ENCODE assay signal across 23 cellular contexts in the genomic region with DNA sequence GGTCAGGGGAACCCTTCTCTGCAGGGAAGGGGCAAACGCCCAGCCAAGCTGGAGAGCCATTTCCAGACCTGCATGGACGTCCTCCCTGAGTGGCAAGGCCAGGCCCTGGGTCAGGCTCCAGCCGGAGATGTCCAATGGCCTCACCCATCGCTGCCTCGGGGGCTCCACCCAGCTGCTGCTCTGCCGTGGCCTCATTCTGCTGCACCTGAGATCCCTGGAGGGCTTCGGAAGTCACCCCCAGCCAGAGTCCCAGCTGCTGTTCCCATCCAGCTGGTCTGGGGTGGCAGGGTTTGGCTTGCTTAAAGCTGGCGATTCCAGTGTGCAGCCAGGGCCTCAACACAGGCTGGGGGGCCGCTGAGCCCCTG.
DNase-seq lines count a peak whose midpoint lies in the region; ATAC-seq and TF ChIP-seq lines count a peak whose summit lies in the region.
"Had no signal": no experiment of that assay in that cellular context is flagged by ENCODE, and none has a peak within 500 bp of the region (broad histone marks: within the 10 kb centered on the region; RNA-seq: fewer than 3 reads in every experiment).

No MANE protein-coding gene starts in this region.

- H3K4me1 ChIP-seq in heart left ventricle = peaks cover 0 to 10% (median 0%) of the 10 kb centered on the region in 12 donors
- H3K4me1 ChIP-seq in ovary (ENCODE audit: insufficient read depth) = no peaks in the 10 kb centered on the region

- DNase-seq in NCI-H345 (lab: John Stamatoyannopoulos, UW) (peak; percentile 44), NCI-H345 treated with DMSO at 0.1 percent for 48 hours (lab: John Stamatoyannopoulos, UW; ENCODE audit: unreplicated experiment) (no peak), NCI-H69 (lab: John Stamatoyannopoulos, UW) (peak; percentile 82), heart left ventricle (peak in 3 of 5 donors; percentile 13 to 56 (median 16)), ovary (peak in 3 of 5 donors; percentile 9 to 28 (median 17)), HFFc6 (no peak), NCI-H2196 (lab: John Stamatoyannopoulos, UW; ENCODE audit: unreplicated experiment) (no peak)
- no peak for DNase-seq in activated T-cell treated with anti-CD3 and anti-CD28 coated beads, Interleukin-2, amount 50 U/mL, for 1 hour
- DNase-seq: activated CD8-positive, alpha-beta T cell treated with anti-CD3 and anti-CD28 coated beads, Interleukin-2, amount 10 ng/mL, durations not matched to agents 7 days and 5 days; caudate nucleus; DMS 273 treated with DMSO at 0.1 percent for 48 hours; effector CD8-positive, alpha-beta T cell; GDM1; GOT3; stimulated activated CD4-positive, alpha-beta T cell treated with anti-CD3 and anti-CD28 coated beads, Interleukin-2, amount 100 ng/mL, for 24 hours had no signal

- H3K9me3 ChIP-seq in heart left ventricle (no peaks in the 10 kb centered on the region), ovary (no peaks in the 10 kb centered on the region)
- H3K9me3 ChIP-seq: pancreas, SJCRH30, upper lobe of left lung had no signal

- no peak overlapping the region for H3K27ac ChIP-seq in heart left ventricle
- no peak overlapping the region for H3K27ac ChIP-seq in ovary
- H3K27ac ChIP-seq: 22Rv1, SJCRH30 had no signal

- peaks cover 7% of the 10 kb centered on the region for H3K27me3 Mint-ChIP-seq in HFFc6 (ENCODE audit: insufficient read depth)

- TF ChIP-seq CTCF in heart left ventricle (IDR thresholded peaks at IDR 0.05) = no peak
- TF ChIP-seq CTCF in ovary (IDR thresholded peaks at IDR 0.05) = no peak
- no peak for TF ChIP-seq CTCF in HFFc6 (IDR thresholded peaks at IDR 0.05)

- H3K4me3 Mint-ChIP-seq in HFFc6 = no peak overlapping the region
- H3K4me3 Mint-ChIP-seq: activated CD8-positive, alpha-beta T cell treated with anti-CD3 and anti-CD28 coated beads, Interleukin-2, amount 10 ng/mL, durations not matched to agents 7 days and 5 days; activated T-helper 17 cell treated with anti-CD3 and anti-CD28 coated beads, Interleukin-2, amount 50 U/mL, for 72 hours; B cell; stimulated activated naive CD8-positive, alpha-beta T cell treated with anti-CD3 and anti-CD28 coated beads, Interleukin-15, Interleukin-2, amounts not matched to agents 100 ng/mL and 50 ng/mL, for 24 hours; T-helper 1 cell treated with Interleukin-12 subunit alpha and Interleukin-12 subunit beta and Interleukin-4 antibody, amounts not matched to agents 30 μg/mL and 1 μg/mL, for 36 hours had no signal

- TF ChIP-seq EP300 in ovary (IDR thresholded peaks at IDR 0.05) = no peak

- no peaks in the 10 kb centered on the region for H3K36me3 Mint-ChIP-seq in HFFc6 (ENCODE audit: low read depth)

- intact Hi-C loops in heart left ventricle (cut with DNase I) (loop anchor here in 7 of 10 donors (5.0 to 10.0 kb wide), 9 partner anchors 62 to 308 kb away; partner anchors contain the start of gene CIBAR2 (in 1 of the 7)), ovary (cut with DNase I) (loop anchor here (5.0 to 10.0 kb wide), 3 partner anchors 132 to 189 kb away; partner anchors contain the start of gene GSE1 (in 1 of the 4))

- H3K4me3 ChIP-seq in heart left ventricle (no peak overlapping the region), ovary (no peak overlapping the region)
- H3K4me3 ChIP-seq: pancreas, SJCRH30, upper lobe of left lung had no signal

- no peaks in the 10 kb centered on the region for H3K4me1 Mint-ChIP-seq in HFFc6 (ENCODE audit: low read depth)
- H3K4me1 Mint-ChIP-seq: activated T-helper 17 cell treated with anti-CD3 and anti-CD28 coated beads, Interleukin-2, amount 50 U/mL, for 72 hours; B cell had no signal

- no peaks in the 10 kb centered on the region for H3K9me3 Mint-ChIP-seq in HFFc6
- H3K9me3 Mint-ChIP-seq: activated T-helper 17 cell treated with anti-CD3 and anti-CD28 coated beads, Interleukin-2, amount 50 U/mL, for 72 hours; stimulated activated naive CD8-positive, alpha-beta T cell treated with anti-CD3 and anti-CD28 coated beads, Interleukin-15, Interleukin-2, amounts not matched to agents 100 ng/mL and 50 ng/mL, for 24 hours; T-helper 1 cell treated with Interleukin-12 subunit alpha and Interleukin-12 subunit beta and Interleukin-4 antibody, amounts not matched to agents 30 μg/mL and 1 μg/mL, for 36 hours had no signal

- no peak for ATAC-seq in heart left ventricle
- ATAC-seq: activated CD8-positive, alpha-beta T cell treated with anti-CD3 and anti-CD28 coated beads, Interleukin-2, amount 10 ng/mL, durations not matched to agents 7 days and 5 days; activated T-helper 17 cell treated with anti-CD3 and anti-CD28 coated beads, Interleukin-2, amount 50 U/mL, for 72 hours had no signal

- H3K27ac Mint-ChIP-seq in HFFc6 = no peak overlapping the region
- H3K27ac Mint-ChIP-seq: activated CD8-positive, alpha-beta T cell treated with anti-CD3 and anti-CD28 coated beads, Interleukin-2, amount 10 ng/mL, durations not matched to agents 7 days and 5 days; activated T-helper 17 cell treated with anti-CD3 and anti-CD28 coated beads, Interleukin-2, amount 50 U/mL, for 72 hours; B cell; stimulated activated naive CD8-positive, alpha-beta T cell treated with anti-CD3 and anti-CD28 coated beads, Interleukin-15, Interleukin-2, amounts not matched to agents 100 ng/mL and 50 ng/mL, for 24 hours; T-helper 1 cell treated with Interleukin-12 subunit alpha and Interleukin-12 subunit beta and Interleukin-4 antibody, amounts not matched to agents 30 μg/mL and 1 μg/mL, for 36 hours had no signal

- no peaks in the 10 kb centered on the region for H3K27me3 ChIP-seq in heart left ventricle
- no peaks in the 10 kb centered on the region for H3K27me3 ChIP-seq in ovary
- H3K27me3 ChIP-seq: pancreas, SJCRH30, upper lobe of left lung had no signal

- TF ChIP-seq POLR2A in heart left ventricle (IDR thresholded peaks at IDR 0.05) (no peak), ovary (IDR thresholded peaks at IDR 0.05) (no peak)

- no peaks in the 10 kb centered on the region for H3K36me3 ChIP-seq in heart left ventricle
- no peaks in the 10 kb centered on the region for H3K36me3 ChIP-seq in ovary
- H3K36me3 ChIP-seq: pancreas, SJCRH30, upper lobe of left lung had no signal

- WGBS in heart left ventricle, 4 donors = 68 to 93% (median 87%) methylated on average over 5 to 9 of the region's 9 CpGs
- 81 to 93% (median 88%) methylated on average over 3 to 9 of the region's 9 CpGs for WGBS in ovary, 3 donors

Comparison
In these comparisons a context has a peak if more than half of its experiments do, and no peak if none do; other contexts are left out.
1. DNase-seq: peak in NCI-H345 (single experiment), NCI-H69 (single experiment), heart left ventricle (3 of 5) and ovary (3 of 5); none in NCI-H345 treated with DMSO at 0.1 percent for 48 hours (single experiment), HFFc6 (single experiment), activated T-cell treated with anti-CD3 and anti-CD28 coated beads, Interleukin-2, amount 50 U/mL, for 1 hour (single experiment) and NCI-H2196 (single experiment).